ENCODE assay signal across 1 cellular context in the genomic region with DNA sequence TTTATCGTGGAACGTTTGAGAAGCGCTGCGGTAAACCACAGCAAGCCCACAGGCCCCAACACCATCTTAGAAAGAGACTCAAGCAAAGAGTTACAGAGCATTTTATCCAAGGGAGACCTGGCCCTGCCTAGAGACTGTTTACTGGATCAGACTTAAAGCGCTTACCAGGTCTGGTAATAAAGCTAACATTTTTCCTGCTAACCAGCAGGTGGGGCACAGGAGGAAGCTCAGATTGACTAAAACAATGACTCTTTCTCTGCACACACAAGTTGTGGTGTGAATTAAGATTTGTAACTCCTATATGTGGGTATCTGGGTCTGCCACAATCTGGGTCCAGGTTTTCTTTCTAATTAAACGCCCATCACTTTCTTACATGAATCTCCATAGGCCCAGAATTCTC.
TF ChIP-seq lines count a peak whose summit lies in the region.

No MANE protein-coding gene starts in this region.

TF ChIP-seq in WTC11, 78 proteins besides CTCF, POLR2A, EP300 and RAD21 (continued from another document):
- TF ChIP-seq, protein P1, sequence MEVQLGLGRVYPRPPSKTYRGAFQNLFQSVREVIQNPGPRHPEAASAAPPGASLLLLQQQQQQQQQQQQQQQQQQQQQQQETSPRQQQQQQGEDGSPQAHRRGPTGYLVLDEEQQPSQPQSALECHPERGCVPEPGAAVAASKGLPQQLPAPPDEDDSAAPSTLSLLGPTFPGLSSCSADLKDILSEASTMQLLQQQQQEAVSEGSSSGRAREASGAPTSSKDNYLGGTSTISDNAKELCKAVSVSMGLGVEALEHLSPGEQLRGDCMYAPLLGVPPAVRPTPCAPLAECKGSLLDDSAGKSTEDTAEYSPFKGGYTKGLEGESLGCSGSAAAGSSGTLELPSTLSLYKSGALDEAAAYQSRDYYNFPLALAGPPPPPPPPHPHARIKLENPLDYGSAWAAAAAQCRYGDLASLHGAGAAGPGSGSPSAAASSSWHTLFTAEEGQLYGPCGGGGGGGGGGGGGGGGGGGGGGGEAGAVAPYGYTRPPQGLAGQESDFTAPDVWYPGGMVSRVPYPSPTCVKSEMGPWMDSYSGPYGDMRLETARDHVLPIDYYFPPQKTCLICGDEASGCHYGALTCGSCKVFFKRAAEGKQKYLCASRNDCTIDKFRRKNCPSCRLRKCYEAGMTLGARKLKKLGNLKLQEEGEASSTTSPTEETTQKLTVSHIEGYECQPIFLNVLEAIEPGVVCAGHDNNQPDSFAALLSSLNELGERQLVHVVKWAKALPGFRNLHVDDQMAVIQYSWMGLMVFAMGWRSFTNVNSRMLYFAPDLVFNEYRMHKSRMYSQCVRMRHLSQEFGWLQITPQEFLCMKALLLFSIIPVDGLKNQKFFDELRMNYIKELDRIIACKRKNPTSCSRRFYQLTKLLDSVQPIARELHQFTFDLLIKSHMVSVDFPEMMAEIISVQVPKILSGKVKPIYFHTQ (CRISPR knock-in tag; IDR thresholded peaks at IDR 0.05) = no peak
- TF ChIP-seq, protein P2, sequence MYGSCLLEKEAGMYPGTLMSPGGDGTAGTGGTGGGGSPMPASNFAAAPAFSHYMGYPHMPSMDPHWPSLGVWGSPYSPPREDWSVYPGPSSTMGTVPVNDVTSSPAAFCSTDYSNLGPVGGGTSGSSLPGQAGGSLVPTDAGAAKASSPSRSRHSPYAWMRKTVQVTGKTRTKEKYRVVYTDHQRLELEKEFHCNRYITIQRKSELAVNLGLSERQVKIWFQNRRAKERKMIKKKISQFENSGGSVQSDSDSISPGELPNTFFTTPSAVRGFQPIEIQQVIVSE (CRISPR knock-in tag; IDR thresholded peaks at IDR 0.05; ENCODE audit: borderline replicate concordance) = no peak
- no peak for TF ChIP-seq CBFB (CRISPR knock-in tag; IDR thresholded peaks at IDR 0.05; ENCODE audit: low read depth)
